Comparison of ENCODE assay signal across 13 cellular contexts in the genomic region with DNA sequence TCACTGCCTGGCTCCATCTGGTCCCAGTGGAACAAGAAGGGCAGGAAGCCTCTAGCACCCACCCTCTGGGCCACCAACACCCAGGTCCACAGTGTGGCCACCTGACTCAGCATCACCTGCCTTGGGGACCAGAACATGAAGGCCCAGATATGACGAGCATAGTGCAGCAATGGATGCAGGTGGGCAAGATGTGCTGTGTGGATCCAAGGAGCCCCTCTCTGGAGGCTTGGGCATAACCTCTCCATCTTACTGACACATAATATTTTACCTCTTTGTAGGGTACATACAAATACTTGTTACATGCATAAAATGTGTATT. TPM values are rescaled to one million over a fixed set of nuclear protein-coding genes. Genes with fewer than 3 reads are reported as not detected.
DNase-seq lines count a peak whose midpoint lies in the region; ATAC-seq and TF ChIP-seq lines count a peak whose summit lies in the region.
"Not testable (repeated sequence)": the region's sequence is repeated elsewhere in the genome, so short reads cannot be mapped to it uniquely, and the experiment has no call there.
"Had no signal": no experiment of that assay in that cellular context is flagged by ENCODE, and none has a peak within 500 bp of the region (broad histone marks: within the 10 kb centered on the region; RNA-seq: fewer than 3 reads in every experiment).

No MANE protein-coding gene starts in this region.

- not testable (repeated sequence) for H3K36me3 Mint-ChIP-seq in stimulated activated effector memory CD8-positive, alpha-beta T cell treated with anti-CD3 and anti-CD28 coated beads, Interleukin-12 subunit alpha, Interleukin-12 subunit beta, amount 100 ng/mL, for 72 hours

- not testable (repeated sequence) for H3K9me3 ChIP-seq in Panc1 (ENCODE audit: control insufficient read depth, insufficient read depth, low read depth, low read length); mucosa of descending colon; upper lobe of right lung

- in situ Hi-C loops in Panc1 (cut with HindIII; ENCODE audit: low pct_unique_long_range_greater_than_20kb, low sequenced_read_pairs), result not testable (repeated sequence)

- CTCF ChIA-PET in Panc1 (lab: Charles Lee), result not testable (repeated sequence)

- not testable (repeated sequence) for H3K9me3 Mint-ChIP-seq in stimulated activated effector memory CD8-positive, alpha-beta T cell treated with anti-CD3 and anti-CD28 coated beads, Interleukin-12 subunit alpha, Interleukin-12 subunit beta, amount 100 ng/mL, for 72 hours

- BruUV-seq in Panc1 (replicated peaks; lab: Mats Ljungman, UMichigan), result not testable (repeated sequence)

- ATAC-seq in Panc1 (0 out of 2 replicates have a peak, but pooled peaks have one; percentile 38), esophagus mucosa (peak; percentile 13), mucosa of descending colon (peak; percentile 23), upper lobe of right lung (peak; percentile 28)
- ATAC-seq in stimulated activated effector memory CD8-positive, alpha-beta T cell treated with anti-CD3 and anti-CD28 coated beads, Interleukin-12 subunit alpha, Interleukin-12 subunit beta, amount 100 ng/mL, for 72 hours, result peak; percentile 43

- H3K27ac ChIP-seq in Panc1 (ENCODE audit: low read length); upper lobe of right lung: not testable (repeated sequence)

- not testable (repeated sequence) for H3K27me3 ChIP-seq in Panc1 (ENCODE audit: control insufficient read depth, insufficient read depth, low read length); upper lobe of right lung

- not testable (repeated sequence) for H3K4me1 Mint-ChIP-seq in stimulated activated effector memory CD8-positive, alpha-beta T cell treated with anti-CD3 and anti-CD28 coated beads, Interleukin-12 subunit alpha, Interleukin-12 subunit beta, amount 100 ng/mL, for 72 hours

- H3K4me1 ChIP-seq in Panc1 (ENCODE audit: control insufficient read depth, insufficient read depth, low read length); mucosa of descending colon (ENCODE audit: low read depth); upper lobe of right lung: not testable (repeated sequence)

- not testable (repeated sequence) for H3K4me3 Mint-ChIP-seq in stimulated activated effector memory CD8-positive, alpha-beta T cell treated with anti-CD3 and anti-CD28 coated beads, Interleukin-12 subunit alpha, Interleukin-12 subunit beta, amount 100 ng/mL, for 72 hours

- not testable (repeated sequence) for DNase-seq in Panc1 (ENCODE audit: low read depth, low spot score); mucosa of descending colon; stimulated activated effector memory CD8-positive, alpha-beta T cell treated with anti-CD3 and anti-CD28 coated beads, Interleukin-12 subunit alpha, Interleukin-12 subunit beta, amount 100 ng/mL, for 72 hours (ENCODE audit: low spot score in 2 of 2); upper lobe of right lung

- intact Hi-C loops in Panc1 (cut with micrococcal nuclease; ENCODE audit: unreplicated experiment); mucosa of descending colon (cut with DNase I, micrococcal nuclease); upper lobe of right lung (cut with DNase I): not testable (repeated sequence)

- H3K4me3 ChIP-seq in Panc1 (ENCODE audit: low read depth in 2 of 2, low read length in 2 of 2); mucosa of descending colon; upper lobe of right lung: not testable (repeated sequence)

- H3K36me3 ChIP-seq in Panc1 (ENCODE audit: control insufficient read depth, insufficient read depth, low read length); mucosa of descending colon (ENCODE audit: low read depth); upper lobe of right lung: not testable (repeated sequence)

- not testable (repeated sequence) for TF ChIP-seq CTCF in Panc1 (IDR thresholded peaks at IDR 0.05); mucosa of descending colon (IDR thresholded peaks at IDR 0.05); upper lobe of right lung (IDR thresholded peaks at IDR 0.05)

- POLR2A ChIA-PET in Panc1 (lab: Charles Lee), result not testable (repeated sequence)

- H3K27ac Mint-ChIP-seq in stimulated activated effector memory CD8-positive, alpha-beta T cell treated with anti-CD3 and anti-CD28 coated beads, Interleukin-12 subunit alpha, Interleukin-12 subunit beta, amount 100 ng/mL, for 72 hours, result not testable (repeated sequence)

RNA-seq across cellular contexts. Expression of a gene that starts 2.9 kb away (rescaled TPM):
- total RNA-seq in Panc1 (2021; ENCODE audit: unreplicated experiment) (not detected), esophagus mucosa (not detected), mucosa of descending colon (not detected), upper lobe of right lung (not detected)
- 0.16 TPM for polyA plus RNA-seq in Panc1 (2012; ENCODE audit: insufficient read length)
- total RNA-seq: A172; B cell; Caco-2; Calu3; CD4-positive, alpha-beta T cell; CD8-positive, alpha-beta T cell had no signal
- polyA plus RNA-seq: A549, BJ had no signal
